Comparison of ENCODE assay signal across 1 cellular context in genomic region chr9:119370816-119371215, GRCh38.
TF ChIP-seq lines count a peak whose summit lies in the region.

No MANE protein-coding gene starts in this region.

TF ChIP-seq in A549, 52 proteins besides CTCF, POLR2A, EP300 and RAD21 (continued from another document):
- no peak for TF ChIP-seq ESRRA (IDR thresholded peaks at IDR 0.05; ENCODE audit: borderline replicate concordance, low read length)
- TF ChIP-seq HOXB5 (CRISPR knock-in tag; IDR thresholded peaks at IDR 0.05) = 0 out of 2 replicates have a peak, but pooled peaks have one; percentile 40
- TF ChIP-seq GATA3 (IDR thresholded peaks at IDR 0.05; ENCODE audit: borderline replicate concordance) = no peak
- no peak for TF ChIP-seq RARB (CRISPR knock-in tag; IDR thresholded peaks at IDR 0.05)
- TF ChIP-seq PHF8 (IDR thresholded peaks at IDR 0.05; ENCODE audit: borderline replicate concordance, low read depth) = no peak
- no peak for TF ChIP-seq CHD4 (IDR thresholded peaks at IDR 0.05; ENCODE audit: borderline replicate concordance)
- no peak for TF ChIP-seq FOXS1 (CRISPR knock-in tag; IDR thresholded peaks at IDR 0.05)
